16 cellular contexts compared by ENCODE assay signal in the genomic region with DNA sequence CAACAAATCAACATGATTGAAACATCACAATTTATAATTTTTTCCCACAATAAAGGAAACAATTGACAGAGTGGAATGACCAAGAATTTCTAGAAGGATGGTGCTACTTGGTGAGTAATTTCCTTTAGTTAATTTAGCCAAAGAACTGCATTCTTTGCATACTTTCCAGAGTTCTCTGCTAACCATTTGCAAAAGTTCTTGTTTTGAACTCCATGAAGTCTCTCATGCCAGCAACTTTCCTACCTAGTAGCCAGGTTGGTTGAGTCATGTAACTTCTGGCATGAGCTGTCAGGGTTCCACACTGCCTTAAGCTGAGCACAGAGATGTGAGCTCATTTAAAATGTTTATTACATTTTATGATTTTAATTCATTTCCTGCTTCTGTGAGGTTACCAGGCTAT.
DNase-seq lines count a peak whose midpoint lies in the region; ATAC-seq and TF ChIP-seq lines count a peak whose summit lies in the region.
"Had no signal": no experiment of that assay in that cellular context is flagged by ENCODE, and none has a peak within 500 bp of the region (broad histone marks: within the 10 kb centered on the region; RNA-seq: fewer than 3 reads in every experiment).

No MANE protein-coding gene starts in this region.

- H3K27ac Mint-ChIP-seq in effector memory CD8-positive, alpha-beta T cell, result no peak overlapping the region
- H3K27ac Mint-ChIP-seq: activated CD8-positive, alpha-beta T cell treated with anti-CD3 and anti-CD28 coated beads for 36 hours; activated naive CD4-positive, alpha-beta T cell treated with anti-CD3 and anti-CD28 coated beads for 36 hours; IgD-negative memory B cell; T-cell had no signal

- peaks cover 7 to 23% of the 10 kb centered on the region in 2 donors for H3K9me3 Mint-ChIP-seq in effector memory CD8-positive, alpha-beta T cell

- no peak for ATAC-seq in GM18498 (IDR thresholded peaks at IDR 0.05; ENCODE audit: unreplicated experiment)
- ATAC-seq in effector memory CD8-positive, alpha-beta T cell (replicated peaks), result no peak
- ATAC-seq: activated CD8-positive, alpha-beta T cell treated with anti-CD3 and anti-CD28 coated beads for 36 hours; right lobe of liver; T-cell had no signal

- TF ChIP-seq POLR2A in erythroblast (IDR thresholded peaks at IDR 0.05; ENCODE audit: low read length), result no peak

- no peak overlapping the region for H2AFZ ChIP-seq in ACC112 (ENCODE audit: low read length, unreplicated experiment)

- H3K27ac ChIP-seq in ACC112 (ENCODE audit: low read depth, low read length), result peak overlapping the region; percentile 1; the same call in 1 of the 2 replicates
- H3K27ac ChIP-seq: right lobe of liver had no signal

- no peaks in the 10 kb centered on the region for H3K4me1 Mint-ChIP-seq in effector memory CD8-positive, alpha-beta T cell (ENCODE audit: low read depth in 2 of 2)
- H3K4me1 Mint-ChIP-seq: IgD-negative memory B cell, T-cell had no signal

- TF ChIP-seq CTCF in astrocyte of the spinal cord (IDR thresholded peaks at IDR 0.05; ENCODE audit: low read depth, low read length), result no peak

- no peaks in the 10 kb centered on the region for H3K27me3 Mint-ChIP-seq in effector memory CD8-positive, alpha-beta T cell
- H3K27me3 Mint-ChIP-seq: activated CD8-positive, alpha-beta T cell treated with anti-CD3 and anti-CD28 coated beads for 36 hours; IgD-negative memory B cell; T-cell had no signal

- peak; percentile 56 for DNase-seq in HPDE6-E6E7 (ENCODE audit: extremely low spot score)
- DNase-seq in astrocyte of the spinal cord (ENCODE audit: low read depth, low spot score), result peak; percentile 87
- peak; percentile 95 for DNase-seq in iris pigment epithelial cell (ENCODE audit: low read depth)
- DNase-seq in hypothalamus (lab: John Stamatoyannopoulos, UW), result no peak
- no peak for DNase-seq in effector memory CD8-positive, alpha-beta T cell
- no peak for DNase-seq in erythroblast (lab: John Stamatoyannopoulos, UW)
- DNase-seq: activated CD8-positive, alpha-beta T cell treated with anti-CD3 and anti-CD28 coated beads for 36 hours; activated naive CD4-positive, alpha-beta T cell treated with anti-CD3 and anti-CD28 coated beads for 36 hours; AML-193; DND-41; NCI-H1694; right lobe of liver; T-cell had no signal

- H3K36me3 ChIP-seq in ACC112 (ENCODE audit: insufficient read depth, low read length), result no peaks in the 10 kb centered on the region
- H3K36me3 ChIP-seq: right lobe of liver had no signal

- no peaks in the 10 kb centered on the region for H3K79me2 ChIP-seq in ACC112 (ENCODE audit: control insufficient read depth, insufficient read depth, low read length, unreplicated experiment)

- H3K27me3 ChIP-seq in ACC112 (ENCODE audit: insufficient read depth, low read length), result no peaks in the 10 kb centered on the region
- H3K27me3 ChIP-seq: right lobe of liver had no signal

- H3K4me3 ChIP-seq in ACC112 (ENCODE audit: low read depth, low read length), result no peak overlapping the region
- no peak overlapping the region for H3K4me3 ChIP-seq in astrocyte of the spinal cord (ENCODE audit: low read depth, low read length)
- H3K4me3 ChIP-seq: right lobe of liver had no signal

- H3K4me3 Mint-ChIP-seq in effector memory CD8-positive, alpha-beta T cell, result no peak overlapping the region
- H3K4me3 Mint-ChIP-seq: activated CD8-positive, alpha-beta T cell treated with anti-CD3 and anti-CD28 coated beads for 36 hours; activated naive CD4-positive, alpha-beta T cell treated with anti-CD3 and anti-CD28 coated beads for 36 hours; IgD-negative memory B cell; T-cell had no signal

- no peaks in the 10 kb centered on the region for H3K36me3 Mint-ChIP-seq in effector memory CD8-positive, alpha-beta T cell (ENCODE audit: insufficient read depth)
- H3K36me3 Mint-ChIP-seq: IgD-negative memory B cell, T-cell had no signal

- in situ Hi-C loops in astrocyte of the spinal cord (cut with HindIII; ENCODE audit: low sequenced_read_pairs), result no loop called here

- H3K4me1 ChIP-seq in ACC112 (ENCODE audit: control insufficient read depth, insufficient read depth, low read length, unreplicated experiment), result peaks cover 13% of the 10 kb centered on the region
- H3K4me1 ChIP-seq: right lobe of liver had no signal

Comparison
In these comparisons a context has a peak if more than half of its experiments do, and no peak if none do; other contexts are left out.
1. DNase-seq: peak in HPDE6-E6E7 (single experiment), astrocyte of the spinal cord (single experiment) and iris pigment epithelial cell (single experiment); none in hypothalamus (0 of 51), effector memory CD8-positive, alpha-beta T cell (0 of 3) and erythroblast (0 of 2).